ENCODE assay signal across 1 cellular context in genomic region chr6:11534561-11534960, GRCh38.
TF ChIP-seq lines count a peak whose summit lies in the region.

No MANE protein-coding gene starts in this region.

TF ChIP-seq in H1, 55 proteins besides CTCF, POLR2A, EP300 and RAD21:
- TF ChIP-seq GTF2F1 (IDR thresholded peaks at IDR 0.05; ENCODE audit: borderline replicate concordance, low read depth, low read length) (no peak), BRCA1 (IDR thresholded peaks at IDR 0.05; ENCODE audit: low read depth, low read length) (no peak)
